Comparison of ENCODE assay signal across 9 cellular contexts in genomic region chr20:54172856-54173652, GRCh38. TPM values are rescaled to one million over a fixed set of nuclear protein-coding genes. Genes with fewer than 3 reads are reported as not detected.
DNase-seq lines count a peak whose midpoint lies in the region; ATAC-seq and TF ChIP-seq lines count a peak whose summit lies in the region.
"Had no signal": no experiment of that assay in that cellular context is flagged by ENCODE, and none has a peak within 500 bp of the region (broad histone marks: within the 10 kb centered on the region; RNA-seq: fewer than 3 reads in every experiment).

No MANE protein-coding gene starts in this region.

- POLR2A ChIA-PET in Panc1 (lab: Charles Lee) = no interaction called here

- H2AFZ ChIP-seq in fibroblast of lung (ENCODE audit: low read length) = no peak overlapping the region

- no TSS peak for BruUV-seq in Panc1 (replicated peaks; lab: Mats Ljungman, UMichigan)

- H4K20me1 ChIP-seq in fibroblast of lung (ENCODE audit: control insufficient read depth, extremely low read depth, insufficient read depth, low read length) = no peaks in the 10 kb centered on the region

- TF ChIP-seq POLR2A in erythroblast (IDR thresholded peaks at IDR 0.05; ENCODE audit: low read length) = no peak

- H3K36me3 ChIP-seq in Panc1 (ENCODE audit: control insufficient read depth, insufficient read depth, low read length) (no peaks in the 10 kb centered on the region), fibroblast of lung (ENCODE audit: control insufficient read depth, insufficient read depth, low read length) (no peaks in the 10 kb centered on the region)

- no peak overlapping the region for H3K27ac ChIP-seq in Panc1 (ENCODE audit: low read length)
- H3K27ac ChIP-seq in fibroblast of lung (ENCODE audit: insufficient read depth, low read length) = no peak overlapping the region

- ATAC-seq in Panc1 (peak; percentile 74), HG02763 (IDR thresholded peaks at IDR 0.05; ENCODE audit: unreplicated experiment) (no peak)

- peak overlapping the region; percentile 5 for H3K4me2 ChIP-seq in fibroblast of lung (ENCODE audit: extremely low read depth, insufficient read depth, low read length)

- H3K79me2 ChIP-seq in fibroblast of lung (ENCODE audit: control insufficient read depth, insufficient read depth, low read length) = no peaks in the 10 kb centered on the region

- H3K4me1 ChIP-seq in Panc1 (ENCODE audit: control insufficient read depth, insufficient read depth, low read length) = peaks cover 15% of the 10 kb centered on the region
- no peaks in the 10 kb centered on the region for H3K4me1 ChIP-seq in fibroblast of lung (ENCODE audit: control insufficient read depth, extremely low read depth, insufficient read depth, low read length)

- H3K27me3 ChIP-seq in Panc1 (ENCODE audit: control insufficient read depth, insufficient read depth, low read length) = peaks cover 18% of the 10 kb centered on the region
- peaks cover 50% of the 10 kb centered on the region for H3K27me3 ChIP-seq in fibroblast of lung (ENCODE audit: control insufficient read depth, insufficient read depth, low read length)

- DNase-seq in NCI-H2029 (lab: John Stamatoyannopoulos, UW) (peak; percentile 11), NCI-H2029 treated with DMSO at 0.1 percent for 48 hours (lab: John Stamatoyannopoulos, UW) (no peak), Panc1 (ENCODE audit: low read depth, low spot score) (no peak), fibroblast of lung (ENCODE audit: low read depth in 2 of 2) (peak; percentile 10 to 46), renal cortical epithelial cell (ENCODE audit: low read depth) (peak; percentile 47), AG08395 (ENCODE audit: low spot score) (no peak), erythroblast (lab: John Stamatoyannopoulos, UW) (no peak)
- DNase-seq: midbrain had no signal

- TF ChIP-seq CTCF in Panc1 (IDR thresholded peaks at IDR 0.05) (no peak), fibroblast of lung (conservative IDR thresholded peaks at IDR 0.05 in 1 of 2, IDR thresholded peaks at IDR 0.05 in 1 of 2; ENCODE audit: low read depth in 1 of 2, low read length in 2 of 2) (no peak)

- H3K9me3 ChIP-seq in Panc1 (ENCODE audit: control insufficient read depth, insufficient read depth, low read depth, low read length) (no peaks in the 10 kb centered on the region), fibroblast of lung (ENCODE audit: control insufficient read depth, insufficient read depth, low read depth, low read length) (no peaks in the 10 kb centered on the region)

- no peak overlapping the region for H3K9ac ChIP-seq in fibroblast of lung (ENCODE audit: insufficient read depth, low read length)

- in situ Hi-C loops in Panc1 (cut with HindIII; ENCODE audit: low pct_unique_long_range_greater_than_20kb, low sequenced_read_pairs) = no loop called here

- intact Hi-C loops in Panc1 (cut with micrococcal nuclease; ENCODE audit: unreplicated experiment) = no loop called here

- CTCF ChIA-PET in Panc1 (lab: Charles Lee) = interaction anchor here (0.7 kb wide), 1 partner anchor 27 kb away, joined by 4 read pairs; no protein-coding TSS in a partner anchor

- peak overlapping the region; percentile 40 to 49 for H3K4me3 ChIP-seq in Panc1 (ENCODE audit: low read depth in 2 of 2, low read length in 2 of 2)
- no peak overlapping the region for H3K4me3 ChIP-seq in fibroblast of lung (replicated peaks in 1 of 4; ENCODE audit: control extremely low read depth in 1 of 4, insufficient read depth in 1 of 4, low read depth in 3 of 4, low read length in 4 of 4)

RNA-seq across cellular contexts. Expression of gene CYP24A1, which starts 0.7 kb away (rescaled TPM):
- total RNA-seq in Panc1 (2021; ENCODE audit: unreplicated experiment) (3.0 TPM), fibroblast of lung (0.26 TPM in 1 of 2 replicates, not detected in the other), renal cortical epithelial cell (6.6 and 15.5 TPM in 2 replicates)
- 1.5 TPM for polyA plus RNA-seq in Panc1 (2012; ENCODE audit: insufficient read length)
- not detected in 2 replicates for polyA plus RNA-seq in fibroblast of lung
- not detected in 2 replicates for polyA plus RNA-seq in fibroblast of lung (2012)
- polyA minus RNA-seq in fibroblast of lung (ENCODE audit: low replicate concordance) = not detected in 2 replicates

RNA-seq across cellular contexts. Expression of gene PFDN4, which starts 34.8 kb away (rescaled TPM):
- total RNA-seq in Panc1 (2021; ENCODE audit: unreplicated experiment) (48.2 TPM), fibroblast of lung (86.7 and 148 TPM in 2 replicates), renal cortical epithelial cell (82.6 and 223 TPM in 2 replicates)
- 30.8 TPM for polyA plus RNA-seq in Panc1 (2012; ENCODE audit: insufficient read length)
- polyA plus RNA-seq in fibroblast of lung = 59.7 and 87.0 TPM in 2 replicates
- 38.7 and 68.6 TPM in 2 replicates for polyA plus RNA-seq in fibroblast of lung (2012)
- polyA minus RNA-seq in fibroblast of lung (ENCODE audit: low replicate concordance) = 0.19 TPM in 1 of 2 replicates, not detected in the other

Comparison
In these comparisons a context has a peak if more than half of its experiments do, and no peak if none do; other contexts are left out.
1. DNase-seq: peak in NCI-H2029 (single experiment), fibroblast of lung (2 of 2) and renal cortical epithelial cell (single experiment); none in NCI-H2029 treated with DMSO at 0.1 percent for 48 hours (single experiment), Panc1 (single experiment), AG08395 (single experiment) and erythroblast (0 of 2).
2. H3K4me3 ChIP-seq: peak in Panc1 (2 of 2); none in fibroblast of lung (0 of 4).